ENCODE assay signal across 8 cellular contexts in genomic region chr6:137866200-137866913, GRCh38. TPM values are rescaled to one million over a fixed set of nuclear protein-coding genes. Genes with fewer than 3 reads are reported as not detected.
DNase-seq lines count a peak whose midpoint lies in the region; ATAC-seq and TF ChIP-seq lines count a peak whose summit lies in the region.

No MANE protein-coding gene starts in this region.

- ATAC-seq in GM19035 (IDR thresholded peaks at IDR 0.05; ENCODE audit: unreplicated experiment) (peak; percentile 34), HG03135 (IDR thresholded peaks at IDR 0.05; ENCODE audit: unreplicated experiment) (peak; percentile 28), aorta (ENCODE audit: low FRiP score) (peak; percentile 41)

- H3K27ac Mint-ChIP-seq in CD14-positive monocyte = peak overlapping the region; percentile 99 to 100 (median 99)

- H3K36me3 ChIP-seq in SU-DHL-6 (ENCODE audit: low read length) (no peaks in the 10 kb centered on the region), endocrine pancreas (ENCODE audit: control insufficient read depth, insufficient read depth, low read length) (no peaks in the 10 kb centered on the region), muscle layer of colon (ENCODE audit: insufficient read depth, low read length) (no peaks in the 10 kb centered on the region), aorta (ENCODE audit: control insufficient read depth in 1 of 2, insufficient read depth in 2 of 2, low read length in 1 of 2) (no peaks in the 10 kb centered on the region)

- intact Hi-C loops in CD14-positive monocyte (cut with micrococcal nuclease) (loop anchor here (2.0 to 5.0 kb wide), 6 partner anchors 20 to 160 kb away; no protein-coding TSS in a partner anchor), aorta (cut with DNase I) (loop anchor here (5.0 to 10.0 kb wide), 3 partner anchors 66 to 652 kb away; partner anchors contain the start of gene IFNGR1 (in 1 of the 2))

- H3K4me2 ChIP-seq in SU-DHL-6 (ENCODE audit: low read depth, low read length, poor library complexity, severe bottlenecking) = peak overlapping the region; percentile 74

- H3K27me3 Mint-ChIP-seq in CD14-positive monocyte (ENCODE audit: low read depth in 3 of 3) = peaks cover 0 to 2% (median 1%) of the 10 kb centered on the region in 3 donors

- peaks cover 24% of the 10 kb centered on the region for H3K79me2 ChIP-seq in SU-DHL-6 (ENCODE audit: insufficient read depth, low read length)

- H3K4me3 ChIP-seq in SU-DHL-6 (ENCODE audit: insufficient read depth, low read length, poor library complexity, severe bottlenecking) (peak overlapping the region; percentile 63), endocrine pancreas (ENCODE audit: control insufficient read depth, insufficient read depth, low read length) (peak overlapping the region; percentile 54), muscle layer of colon (ENCODE audit: low read depth in 1 of 2, low read length in 2 of 2) (peak overlapping the region; percentile 49 to 62), aorta (ENCODE audit: low read length in 2 of 2) (peak overlapping the region; percentile 33 to 45)

- H3K4me3 Mint-ChIP-seq in CD14-positive monocyte = peak overlapping the region; percentile 87 to 93

- H2AFZ ChIP-seq in SU-DHL-6 (ENCODE audit: low read depth, low read length, severe bottlenecking) = peak overlapping the region; percentile 80

- H3K9me3 ChIP-seq in SU-DHL-6 (ENCODE audit: insufficient read depth, low read length) (no peaks in the 10 kb centered on the region), endocrine pancreas (ENCODE audit: control insufficient read depth, low read length) (no peaks in the 10 kb centered on the region), muscle layer of colon (ENCODE audit: low read length) (no peaks in the 10 kb centered on the region), aorta (ENCODE audit: control insufficient read depth, low read length) (no peaks in the 10 kb centered on the region)

- peak; percentile 57 for DNase-seq in CD14-positive monocyte (ENCODE audit: low spot score)
- no peak for DNase-seq in aorta
- no peak for DNase-seq in NCI-H1048 (lab: John Stamatoyannopoulos, UW)

- H3K9me3 Mint-ChIP-seq in CD14-positive monocyte = peaks cover 0 to 2% (median 0%) of the 10 kb centered on the region in 7 donors

- WGBS in aorta, 2 donors = 12 to 13% methylated on average over 25 of the region's 25 CpGs

- H3K4me1 Mint-ChIP-seq in CD14-positive monocyte = peaks cover 55% of the 10 kb centered on the region

- H3K4me1 ChIP-seq in endocrine pancreas (ENCODE audit: control insufficient read depth, insufficient read depth, low read length) (no peaks in the 10 kb centered on the region), muscle layer of colon (ENCODE audit: insufficient read depth, low read length) (peaks cover 63% of the 10 kb centered on the region), aorta (ENCODE audit: control insufficient read depth in 1 of 2, insufficient read depth in 2 of 2, low read length in 2 of 2) (no peaks in the 10 kb centered on the region)

- H3K27ac ChIP-seq in SU-DHL-6 (ENCODE audit: low read depth, low read length) (peak overlapping the region; percentile 46), muscle layer of colon (ENCODE audit: low read depth, low read length) (peak overlapping the region; percentile 92), aorta (ENCODE audit: low read depth in 1 of 2, low read length in 2 of 2) (peak overlapping the region; percentile 4 to 40)

- H4K20me1 ChIP-seq in SU-DHL-6 (ENCODE audit: low read depth, low read length) = no peaks in the 10 kb centered on the region; the same call in 1 of the 2 replicates

- H3F3A ChIP-seq in SU-DHL-6 (ENCODE audit: insufficient read depth) = no peaks in the 10 kb centered on the region

- peaks cover 13 to 22% of the 10 kb centered on the region in 2 donors for H3K36me3 Mint-ChIP-seq in CD14-positive monocyte

- TF ChIP-seq CTCF in CD14-positive monocyte (IDR thresholded peaks at IDR 0.05) = no peak
- no peak for TF ChIP-seq CTCF in SU-DHL-6 (IDR thresholded peaks at IDR 0.05; ENCODE audit: insufficient read depth, low read length, poor library complexity, severe bottlenecking)

- no peaks in the 10 kb centered on the region for H3K9me2 ChIP-seq in SU-DHL-6 (replicated peaks; ENCODE audit: insufficient read depth, low read length)

- H3K27me3 ChIP-seq in SU-DHL-6 (ENCODE audit: low read length) (no peaks in the 10 kb centered on the region), endocrine pancreas (ENCODE audit: control insufficient read depth, insufficient read depth, low read length) (no peaks in the 10 kb centered on the region), muscle layer of colon (ENCODE audit: control insufficient read depth in 1 of 2, insufficient read depth in 2 of 2, low read length in 2 of 2) (no peaks in the 10 kb centered on the region), aorta (ENCODE audit: control insufficient read depth in 1 of 2, insufficient read depth in 2 of 2, low read length in 1 of 2) (no peaks in the 10 kb centered on the region)

- H3K9ac ChIP-seq in SU-DHL-6 (ENCODE audit: low read length) (peak overlapping the region; percentile 60), endocrine pancreas (ENCODE audit: control insufficient read depth, insufficient read depth, low read length) (peak overlapping the region; percentile 87), muscle layer of colon (ENCODE audit: low read length) (peak overlapping the region; percentile 45)

RNA-seq across cellular contexts. Expression of gene TNFAIP3, which starts 0.7 kb away (rescaled TPM):
- polyA plus RNA-seq in CD14-positive monocyte (10 to 100 TPM; 35.5 to 38.4 TPM), aorta (1 to 10 TPM; 4.9 to 5.6 TPM)
- 10 to 100 TPM; 22.0 to 40.2 TPM for total RNA-seq in aorta

Comparison
In these comparisons a context has a peak if more than half of its experiments do, and no peak if none do; other contexts are left out.
1. H3K27ac ChIP-seq: peak in every context shown above with its lines; median percentile 92 in muscle layer of colon; 46 in SU-DHL-6; 22 in aorta.
2. RNA of gene TNFAIP3, which starts 0.7 kb away (polyA plus RNA-seq): 35.5 to 38.4 TPM in CD14-positive monocyte; 4.9 to 5.6 TPM in aorta; every median in the first group is over 4 times any median in the second.
3. Peak in every context shown above with its lines, with median percentiles within 50 percentile points of each other: ATAC-seq, H3K4me3 ChIP-seq and H3K9ac ChIP-seq.